ENCODE assay signal across 12 cellular contexts in genomic region chr6:137872071-137872470, GRCh38. TPM values are rescaled to one million over a fixed set of nuclear protein-coding genes. Genes with fewer than 3 reads are reported as not detected.
DNase-seq lines count a peak whose midpoint lies in the region; ATAC-seq and TF ChIP-seq lines count a peak whose summit lies in the region.
"Had no signal": no experiment of that assay in that cellular context is flagged by ENCODE, and none has a peak within 500 bp of the region (broad histone marks: within the 10 kb centered on the region; RNA-seq: fewer than 3 reads in every experiment).

No MANE protein-coding gene starts in this region.

- peak overlapping the region; percentile 93; the same call in 1 of the 2 replicates for H3K27ac ChIP-seq in MM.1S (ENCODE audit: low read length)
- H3K27ac ChIP-seq in psoas muscle, result no peak overlapping the region
- no peak overlapping the region for H3K27ac ChIP-seq in substantia nigra (ENCODE audit: low read depth, low read length, poor library complexity, severe bottlenecking)

- peak overlapping the region; percentile 84 for H3K4me2 ChIP-seq in MM.1S (ENCODE audit: low read depth, low read length)

- H2AFZ ChIP-seq in MM.1S (ENCODE audit: low read length), result no peak overlapping the region

- H4K20me1 ChIP-seq in MM.1S (ENCODE audit: insufficient read depth, low read length), result peaks cover 19% of the 10 kb centered on the region

- BruUV-seq in Caco-2 (replicated peaks; lab: Mats Ljungman, UMichigan), result no TSS peak

- H3K4me3 ChIP-seq in Caco-2 (ENCODE audit: low read depth, low read length), result no peak overlapping the region
- H3K4me3 ChIP-seq in MM.1S (ENCODE audit: low read length), result peak overlapping the region; percentile 88
- peak overlapping the region; percentile 37 for H3K4me3 ChIP-seq in psoas muscle
- H3K4me3 ChIP-seq: thyroid gland had no signal

- H3K4me3 Mint-ChIP-seq in Caco-2 (ENCODE audit: unreplicated experiment), result peak overlapping the region; percentile 44
- H3K4me3 Mint-ChIP-seq in effector memory CD8-positive, alpha-beta T cell, result peak overlapping the region; percentile 79 to 95
- H3K4me3 Mint-ChIP-seq: H9 had no signal

- peak overlapping the region; percentile 95 for H3K9ac ChIP-seq in MM.1S (ENCODE audit: low read length)

- H3K36me3 Mint-ChIP-seq in Caco-2 (ENCODE audit: insufficient read depth, unreplicated experiment), result peaks cover 63% of the 10 kb centered on the region
- peaks cover 100% of the 10 kb centered on the region for H3K36me3 Mint-ChIP-seq in effector memory CD8-positive, alpha-beta T cell (ENCODE audit: insufficient read depth)

- H3K4me1 ChIP-seq in Caco-2 (peaks cover 46% of the 10 kb centered on the region), MM.1S (ENCODE audit: low read length) (peaks cover 27% of the 10 kb centered on the region), psoas muscle (peaks cover 50% of the 10 kb centered on the region)

- H3K9me3 ChIP-seq in Caco-2 (no peaks in the 10 kb centered on the region), MM.1S (replicated peaks; ENCODE audit: insufficient read depth, low read length) (no peaks in the 10 kb centered on the region), psoas muscle (no peaks in the 10 kb centered on the region)
- H3K9me3 ChIP-seq: thyroid gland had no signal

- DNase-seq in Caco-2 (no peak), MM.1S (no peak), psoas muscle (no peak), SHP77 (lab: John Stamatoyannopoulos, UW) (no peak), substantia nigra (lab: John Stamatoyannopoulos, UW) (no peak)
- DNase-seq in effector memory CD8-positive, alpha-beta T cell, result no peak
- DNase-seq: H9, KBM-7, thyroid gland had no signal

- no peaks in the 10 kb centered on the region for H3K9me3 Mint-ChIP-seq in Caco-2 (ENCODE audit: unreplicated experiment)
- H3K9me3 Mint-ChIP-seq in effector memory CD8-positive, alpha-beta T cell, result no peaks in the 10 kb centered on the region
- H3K9me3 Mint-ChIP-seq: H9 had no signal

- CTCF ChIA-PET in Caco-2 (lab: Charles Lee), result no interaction called here

- H3F3A ChIP-seq in MM.1S (ENCODE audit: insufficient read depth, low read length), result peaks cover 93% of the 10 kb centered on the region

- H3K27me3 ChIP-seq in Caco-2 (replicated peaks; ENCODE audit: control insufficient read depth, insufficient read depth, low read length) (no peaks in the 10 kb centered on the region), MM.1S (replicated peaks; ENCODE audit: insufficient read depth, low read length) (no peaks in the 10 kb centered on the region), psoas muscle (ENCODE audit: insufficient read depth in 3 of 3, low read length in 2 of 3) (no peaks in the 10 kb centered on the region)
- H3K27me3 ChIP-seq: thyroid gland had no signal

- H3K36me3 ChIP-seq in Caco-2 (ENCODE audit: control insufficient read depth, insufficient read depth, low read length), result peaks cover 6% of the 10 kb centered on the region
- peaks cover 51% of the 10 kb centered on the region for H3K36me3 ChIP-seq in MM.1S (replicated peaks; ENCODE audit: insufficient read depth, low read length)
- peaks cover 5 to 42% of the 10 kb centered on the region in 2 donors for H3K36me3 ChIP-seq in psoas muscle (ENCODE audit: insufficient read depth in 1 of 2, low read depth in 1 of 2)

- ATAC-seq in effector memory CD8-positive, alpha-beta T cell (replicated peaks), result no peak
- ATAC-seq in psoas muscle (no peak), HG03097 (IDR thresholded peaks at IDR 0.05; ENCODE audit: low FRiP score, unreplicated experiment) (no peak), GM19452 (IDR thresholded peaks at IDR 0.05; ENCODE audit: unreplicated experiment) (no peak)
- ATAC-seq: Panc1 had no signal

- H3K27me3 Mint-ChIP-seq in Caco-2 (ENCODE audit: insufficient read depth, unreplicated experiment), result no peaks in the 10 kb centered on the region
- no peaks in the 10 kb centered on the region for H3K27me3 Mint-ChIP-seq in effector memory CD8-positive, alpha-beta T cell

- peaks cover 24% of the 10 kb centered on the region for H3K4me1 Mint-ChIP-seq in Caco-2 (ENCODE audit: low read depth, unreplicated experiment)
- H3K4me1 Mint-ChIP-seq in effector memory CD8-positive, alpha-beta T cell (ENCODE audit: low read depth in 2 of 2), result peaks cover 53 to 63% of the 10 kb centered on the region in 2 donors

- peak overlapping the region; percentile 9 for H3K27ac Mint-ChIP-seq in Caco-2 (ENCODE audit: unreplicated experiment)
- H3K27ac Mint-ChIP-seq in effector memory CD8-positive, alpha-beta T cell, result peak overlapping the region; percentile 97 to 100
- H3K27ac Mint-ChIP-seq: H9 had no signal

- intact Hi-C loops in Caco-2 (cut with micrococcal nuclease; ENCODE audit: unreplicated experiment), result no loop called here
- intact Hi-C loops in psoas muscle (cut with DNase I), result loop anchor here in 1 of 2 donors (5.0 kb wide), 1 partner anchor 40 kb away; no protein-coding TSS in a partner anchor

- no peaks in the 10 kb centered on the region for H3K9me2 ChIP-seq in MM.1S (replicated peaks; ENCODE audit: insufficient read depth, low read length)

- TF ChIP-seq CTCF in Caco-2 (IDR thresholded peaks at IDR 0.05; ENCODE audit: insufficient read depth in 1 of 2, low read depth in 1 of 2, low read length in 1 of 2, severe bottlenecking in 1 of 2, unreplicated experiment in 1 of 2) (no peak), MM.1S (IDR thresholded peaks at IDR 0.05; ENCODE audit: low read length) (no peak), psoas muscle (IDR thresholded peaks at IDR 0.05) (no peak)

- POLR2A ChIA-PET in Caco-2 (lab: Charles Lee), result interaction anchor here (0.7 kb wide), 1 partner anchor 106 kb away, joined by 3 read pairs; no protein-coding TSS in a partner anchor

- peaks cover 100% of the 10 kb centered on the region for H3K79me2 ChIP-seq in MM.1S (ENCODE audit: low read length)

RNA-seq across cellular contexts. Expression of gene TNFAIP3, which starts 5.0 kb away (rescaled TPM):
- total RNA-seq in Caco-2 (2022), result 45.7 and 50.4 TPM in 2 replicates
- 10 to 100 TPM in 2 of 4 donors, 1 to 10 TPM in 2; 4.0 to 12.8 (median 8.3) TPM for total RNA-seq in psoas muscle
- polyA plus RNA-seq in psoas muscle, result 1 to 10 TPM; 2.0 to 4.3 (median 2.8) TPM
